In the genomic region with DNA sequence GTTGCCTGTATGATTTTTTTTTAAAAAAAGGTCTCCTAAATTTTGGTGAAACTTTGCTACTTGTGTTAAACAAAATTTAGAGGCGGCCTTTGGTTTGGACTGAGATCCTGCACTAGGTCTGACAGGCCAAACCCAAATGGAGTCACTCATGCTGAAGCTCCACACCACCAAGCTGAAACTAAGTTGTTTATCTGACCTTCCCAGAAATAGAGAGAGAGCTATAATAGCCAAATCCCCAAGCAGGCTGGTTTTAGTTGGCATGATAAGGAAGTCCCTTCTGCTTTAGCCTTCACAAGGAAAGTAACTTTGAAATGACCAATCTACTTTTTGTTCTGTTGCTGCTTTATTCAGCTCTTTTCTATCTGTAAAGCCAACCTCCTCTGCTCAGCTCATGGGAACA, we compare ENCODE assay signal across 20 cellular contexts.
"Had no signal": no experiment of that assay in that cellular context is flagged by ENCODE, and none has a peak within 500 bp of the region (broad histone marks: within the 10 kb centered on the region; RNA-seq: fewer than 3 reads in every experiment).

No MANE protein-coding gene starts in this region.

- FAIRE-seq: HTR-8/SVneo had no signal

- H3K36me3 ChIP-seq: SJCRH30 had no signal

- H3K4me3 ChIP-seq: SJCRH30 had no signal

- H3K9me3 ChIP-seq: SJCRH30 had no signal

- DNase-seq: NCI-H1092, NCI-H1105 treated with DMSO at 0.1 percent for 48 hours, NCI-H1417 treated with DMSO at 0.1 percent for 48 hours, NCI-H146, NCI-H1694 treated with DMSO at 0.1 percent for 48 hours, NCI-H1930, NCI-H2081, NCI-H2107, NCI-H2227 treated with DMSO at 0.1 percent for 48 hours, NCI-H524, NCI-H526 treated with DMSO at 0.1 percent for 48 hours, NCI-H774, PC-3, SHP77 treated with DMSO at 0.1 percent for 48 hours, SJCRH30 had no signal

- H3K4me1 ChIP-seq: SJCRH30 had no signal

- H3K27me3 ChIP-seq: SJCRH30 had no signal

- H3K27ac ChIP-seq: HL-60, RWPE1, SJCRH30 had no signal

- ATAC-seq: Panc1, PC-3, SK-N-SH treated with all-trans-retinoic acid at 6 μM for 48 hours had no signal
